ENCODE assay signal across 8 cellular contexts in genomic region chr14:99682809-99683618, GRCh38.
DNase-seq lines count a peak whose midpoint lies in the region; ATAC-seq and TF ChIP-seq lines count a peak whose summit lies in the region.

No MANE protein-coding gene starts in this region.

- ATAC-seq in HG02870 (IDR thresholded peaks at IDR 0.05; ENCODE audit: unreplicated experiment) (peak; percentile 32), HG02623 (IDR thresholded peaks at IDR 0.05; ENCODE audit: unreplicated experiment) (no peak)

- peak; percentile 93 for TF ChIP-seq CTCF in GM12875 (IDR thresholded peaks at IDR 0.05; ENCODE audit: borderline replicate concordance, insufficient read depth, low read depth, low read length)

- peak overlapping the region; percentile 66 for H3K4me3 ChIP-seq in GM12875 (ENCODE audit: low read depth, low read length)

- DNase-seq in NCI-H2107 treated with DMSO at 0.1 percent for 48 hours (lab: John Stamatoyannopoulos, UW; ENCODE audit: unreplicated experiment) (peak; percentile 60), cerebellar cortex (ENCODE audit: low spot score) (peak; percentile 76), kidney glomerular epithelial cell (lab: John Stamatoyannopoulos, UW) (peak; percentile 20)
- DNase-seq in activated CD4-positive, CD25-positive, alpha-beta regulatory T cell treated with anti-CD3 and anti-CD28 coated beads, Interleukin-2, amount 50 U/mL, for 72 hours, result peak; percentile 87
- peak; percentile 69 to 75 for DNase-seq in stimulated activated CD4-positive, alpha-beta T cell treated with anti-CD3 and anti-CD28 coated beads, Interleukin-15, amount 100 ng/mL, for 1 hour (ENCODE audit: low read depth in 1 of 2, low spot score in 1 of 2)

Comparison
In these comparisons a context has a peak if more than half of its experiments do, and no peak if none do; other contexts are left out.
1. DNase-seq: peak in every context shown above with its lines; median percentile 87 in activated CD4-positive, CD25-positive, alpha-beta regulatory T cell treated with anti-CD3 and anti-CD28 coated beads, Interleukin-2, amount 50 U/mL, for 72 hours; 76 in cerebellar cortex; 72 in stimulated activated CD4-positive, alpha-beta T cell treated with anti-CD3 and anti-CD28 coated beads, Interleukin-15, amount 100 ng/mL, for 1 hour; 60 in NCI-H2107 treated with DMSO at 0.1 percent for 48 hours; 20 in kidney glomerular epithelial cell.